Comparison of ENCODE assay signal across 29 cellular contexts in genomic region chrX:83336464-83336863, GRCh38.
"Had no signal": no experiment of that assay in that cellular context is flagged by ENCODE, and none has a peak within 500 bp of the region (broad histone marks: within the 10 kb centered on the region; RNA-seq: fewer than 3 reads in every experiment).

No MANE protein-coding gene starts in this region.

- H3K4me3 ChIP-seq: stomach, suprapubic skin, testis, thoracic aorta, thyroid gland, tibial artery, tibial nerve, transverse colon, upper lobe of left lung, upper lobe of right lung, uterus, vagina had no signal

- H3K27me3 ChIP-seq: suprapubic skin, testis, thyroid gland, tibial artery, tibial nerve, transverse colon, upper lobe of left lung, upper lobe of right lung, vagina had no signal

- H3K4me3 Mint-ChIP-seq: stimulated activated effector memory CD8-positive, alpha-beta T cell treated with anti-CD3 and anti-CD28 coated beads, Interleukin-12 subunit alpha, Interleukin-12 subunit beta, amount 100 ng/mL, for 72 hours; stimulated activated memory B cell treated with anti-CD40 and anti-IgM and Interleukin-4, amounts not matched to agents 10 μg/mL and 1 μg/mL and 100 μg/mL, for 72 hours; stimulated activated naive B cell treated with anti-CD40 and anti-IgM and Interleukin-4, amounts not matched to agents 10 μg/mL and 1 μg/mL and 100 μg/mL, for 72 hours; stimulated activated naive CD8-positive, alpha-beta T cell treated with anti-CD3 and anti-CD28 coated beads, Interleukin-15, amount 100 ng/mL, for 72 hours; stimulated activated naive CD8-positive, alpha-beta T cell treated with anti-CD3 and anti-CD28 coated beads, Interleukin-15, Interleukin-2, amounts not matched to agents 100 ng/mL and 50 ng/mL, for 24 hours; type B pancreatic cell had no signal

- H3K9me3 Mint-ChIP-seq: stimulated activated effector memory CD8-positive, alpha-beta T cell treated with anti-CD3 and anti-CD28 coated beads, Interleukin-12 subunit alpha, Interleukin-12 subunit beta, amount 100 ng/mL, for 72 hours; stimulated activated memory B cell treated with anti-CD40 and anti-IgM and Interleukin-4, amounts not matched to agents 10 μg/mL and 1 μg/mL and 100 μg/mL, for 72 hours; stimulated activated naive CD8-positive, alpha-beta T cell treated with anti-CD3 and anti-CD28 coated beads, Interleukin-15, amount 100 ng/mL, for 72 hours; stimulated activated naive CD8-positive, alpha-beta T cell treated with anti-CD3 and anti-CD28 coated beads, Interleukin-15, Interleukin-2, amounts not matched to agents 100 ng/mL and 50 ng/mL, for 24 hours; type B pancreatic cell had no signal

- H3K27me3 Mint-ChIP-seq: stimulated activated memory B cell treated with anti-CD40 and anti-IgM and Interleukin-4, amounts not matched to agents 10 μg/mL and 1 μg/mL and 100 μg/mL, for 72 hours; stimulated activated naive B cell treated with anti-CD40 and anti-IgM and Interleukin-4, amounts not matched to agents 10 μg/mL and 1 μg/mL and 100 μg/mL, for 72 hours; stimulated activated naive CD8-positive, alpha-beta T cell treated with anti-CD3 and anti-CD28 coated beads, Interleukin-15, amount 100 ng/mL, for 72 hours; stimulated activated naive CD8-positive, alpha-beta T cell treated with anti-CD3 and anti-CD28 coated beads, Interleukin-15, Interleukin-2, amounts not matched to agents 100 ng/mL and 50 ng/mL, for 24 hours; type B pancreatic cell had no signal

- H3K27ac ChIP-seq: stomach, suprapubic skin, testis, thoracic aorta, thyroid gland, tibial artery, tibial nerve, transverse colon, upper lobe of left lung, upper lobe of right lung, uterus, vagina had no signal

- H3K27ac Mint-ChIP-seq: stimulated activated effector memory CD8-positive, alpha-beta T cell treated with anti-CD3 and anti-CD28 coated beads, Interleukin-12 subunit alpha, Interleukin-12 subunit beta, amount 100 ng/mL, for 72 hours; stimulated activated memory B cell treated with anti-CD40 and anti-IgM and Interleukin-4, amounts not matched to agents 10 μg/mL and 1 μg/mL and 100 μg/mL, for 72 hours; stimulated activated naive B cell treated with anti-CD40 and anti-IgM and Interleukin-4, amounts not matched to agents 10 μg/mL and 1 μg/mL and 100 μg/mL, for 72 hours; stimulated activated naive CD8-positive, alpha-beta T cell treated with anti-CD3 and anti-CD28 coated beads, Interleukin-15, amount 100 ng/mL, for 72 hours; stimulated activated naive CD8-positive, alpha-beta T cell treated with anti-CD3 and anti-CD28 coated beads, Interleukin-15, Interleukin-2, amounts not matched to agents 100 ng/mL and 50 ng/mL, for 24 hours; type B pancreatic cell had no signal

- H3K9me3 ChIP-seq: stomach, suprapubic skin, testis, thoracic aorta, thyroid gland, tibial artery, tibial nerve, transverse colon, upper lobe of left lung, upper lobe of right lung, uterus, vagina had no signal

- H3K4me1 ChIP-seq: stomach, suprapubic skin, testis, thyroid gland, tibial artery, tibial nerve, transverse colon, upper lobe of left lung, upper lobe of right lung, uterus, vagina had no signal

- FAIRE-seq: urothelium cell line had no signal

- DNase-seq: stimulated activated CD4-positive, alpha-beta T cell treated with anti-CD3 and anti-CD28 coated beads, Interleukin-2, amount 100 ng/mL, for 48 hours; stimulated activated CD4-positive, alpha-beta T cell treated with anti-CD3 and anti-CD28 coated beads, Interleukin-4, amount 100 ng/mL, for 1 hour; stimulated activated CD4-positive, alpha-beta T cell treated with anti-CD3 and anti-CD28 coated beads, Interleukin-4, amount 100 ng/mL, for 24 hours; stimulated activated CD4-positive, alpha-beta T cell treated with anti-CD3 and anti-CD28 coated beads, Interleukin-4, amount 100 ng/mL, for 4 hours; stimulated activated CD8-positive, alpha-beta memory T cell treated with anti-CD3 and anti-CD28 coated beads, Interleukin-4, amount 100 ng/mL, for 48 hours; stimulated activated naive B cell treated with anti-CD40 and anti-IgM and Interleukin-4, amounts not matched to agents 10 μg/mL and 1 μg/mL and 100 μg/mL, for 72 hours; stimulated activated naive CD4-positive, alpha-beta T cell; stimulated activated naive CD4-positive, alpha-beta T cell treated with Interleukin-2 at 50 U/mL for 16 hours; stimulated activated naive CD8-positive, alpha-beta T cell treated with anti-CD3 and anti-CD28 coated beads, Interleukin-15, amount 100 ng/mL, for 72 hours; stimulated activated naive CD8-positive, alpha-beta T cell treated with anti-CD3 and anti-CD28 coated beads, Interleukin-15, Interleukin-2, amounts not matched to agents 100 U/mL and 50 U/mL, for 24 hours; stomach; substantia nigra; testis; thyroid gland; tibial artery; transverse colon; trophoblast cell; upper lobe of left lung; upper lobe of right lung; uterus had no signal

- H3K36me3 ChIP-seq: stomach, suprapubic skin, thoracic aorta, thyroid gland, tibial artery, tibial nerve, transverse colon, upper lobe of left lung, upper lobe of right lung, uterus, vagina had no signal

- H3K4me1 Mint-ChIP-seq: stimulated activated effector memory CD8-positive, alpha-beta T cell treated with anti-CD3 and anti-CD28 coated beads, Interleukin-12 subunit alpha, Interleukin-12 subunit beta, amount 100 ng/mL, for 72 hours; stimulated activated memory B cell treated with anti-CD40 and anti-IgM and Interleukin-4, amounts not matched to agents 10 μg/mL and 1 μg/mL and 100 μg/mL, for 72 hours; stimulated activated naive B cell treated with anti-CD40 and anti-IgM and Interleukin-4, amounts not matched to agents 10 μg/mL and 1 μg/mL and 100 μg/mL, for 72 hours; stimulated activated naive CD8-positive, alpha-beta T cell treated with anti-CD3 and anti-CD28 coated beads, Interleukin-15, amount 100 ng/mL, for 72 hours had no signal

- H3K36me3 Mint-ChIP-seq: stimulated activated effector memory CD8-positive, alpha-beta T cell treated with anti-CD3 and anti-CD28 coated beads, Interleukin-12 subunit alpha, Interleukin-12 subunit beta, amount 100 ng/mL, for 72 hours; stimulated activated memory B cell treated with anti-CD40 and anti-IgM and Interleukin-4, amounts not matched to agents 10 μg/mL and 1 μg/mL and 100 μg/mL, for 72 hours; stimulated activated naive B cell treated with anti-CD40 and anti-IgM and Interleukin-4, amounts not matched to agents 10 μg/mL and 1 μg/mL and 100 μg/mL, for 72 hours; type B pancreatic cell had no signal
